1 cellular context compared by ENCODE assay signal in genomic region chr12:125228519-125229260, GRCh38.
TF ChIP-seq lines count a peak whose summit lies in the region.

No MANE protein-coding gene starts in this region.

TF ChIP-seq in Ishikawa, 13 proteins besides CTCF, POLR2A, EP300 and RAD21 (continued from another document):
- TF ChIP-seq REST (IDR thresholded peaks at IDR 0.05; ENCODE audit: low read depth) = no peak
TF ChIP-seq in Ishikawa: peak in this region for 1.
